Comparison of ENCODE assay signal across 1 cellular context in genomic region chr14:75303415-75303814, GRCh38.
A peak's percentile ranks its signal among the peaks of the same experiment; 100 is the strongest.
TF ChIP-seq lines count a peak whose summit lies in the region.

No MANE protein-coding gene starts in this region.

TF ChIP-seq in K562, 482 proteins besides CTCF, POLR2A, EP300 and RAD21 (continued from another document):
- TF ChIP-seq DEAF1 (CRISPR knock-in tag; IDR thresholded peaks at IDR 0.05) (peak; percentile 71; the same call in 1 of the 2 replicates), ZNF224 (CRISPR knock-in tag; IDR thresholded peaks at IDR 0.05) (no peak), ZBTB33 (CRISPR knock-in tag; IDR thresholded peaks at IDR 0.05) (peak; percentile 48; the same call in 1 of the 2 replicates), CC2D1A (IDR thresholded peaks at IDR 0.05) (peak; percentile 60; the same call in 1 of the 2 replicates), STAG1 (CRISPR knock-in tag; IDR thresholded peaks at IDR 0.05; ENCODE audit: borderline replicate concordance) (peak; percentile 93), JUND (IDR thresholded peaks at IDR 0.05; ENCODE audit: borderline replicate concordance, low read depth, low read length) (peak; percentile 16; the same call in 1 of the 2 replicates), JUND (tag; IDR thresholded peaks at IDR 0.05; ENCODE audit: borderline replicate concordance, low read depth, low read length) (no peak), RCOR1 (IDR thresholded peaks at IDR 0.05; ENCODE audit: borderline replicate concordance in 1 of 2, low read depth in 2 of 2, low read length in 2 of 2) (0 out of 4 replicates have a peak, but pooled peaks of 1 of the 2 experiments have one; percentile 31), NRF1 (conservative IDR thresholded peaks at IDR 0.05 in 1 of 2, IDR thresholded peaks at IDR 0.05 in 1 of 2) (no peak), BHLHE40 (IDR thresholded peaks at IDR 0.05; ENCODE audit: low read length) (no peak), ZNF609 (CRISPR knock-in tag; IDR thresholded peaks at IDR 0.05; ENCODE audit: borderline replicate concordance) (no peak)
